8 cellular contexts compared by ENCODE assay signal in the genomic region with DNA sequence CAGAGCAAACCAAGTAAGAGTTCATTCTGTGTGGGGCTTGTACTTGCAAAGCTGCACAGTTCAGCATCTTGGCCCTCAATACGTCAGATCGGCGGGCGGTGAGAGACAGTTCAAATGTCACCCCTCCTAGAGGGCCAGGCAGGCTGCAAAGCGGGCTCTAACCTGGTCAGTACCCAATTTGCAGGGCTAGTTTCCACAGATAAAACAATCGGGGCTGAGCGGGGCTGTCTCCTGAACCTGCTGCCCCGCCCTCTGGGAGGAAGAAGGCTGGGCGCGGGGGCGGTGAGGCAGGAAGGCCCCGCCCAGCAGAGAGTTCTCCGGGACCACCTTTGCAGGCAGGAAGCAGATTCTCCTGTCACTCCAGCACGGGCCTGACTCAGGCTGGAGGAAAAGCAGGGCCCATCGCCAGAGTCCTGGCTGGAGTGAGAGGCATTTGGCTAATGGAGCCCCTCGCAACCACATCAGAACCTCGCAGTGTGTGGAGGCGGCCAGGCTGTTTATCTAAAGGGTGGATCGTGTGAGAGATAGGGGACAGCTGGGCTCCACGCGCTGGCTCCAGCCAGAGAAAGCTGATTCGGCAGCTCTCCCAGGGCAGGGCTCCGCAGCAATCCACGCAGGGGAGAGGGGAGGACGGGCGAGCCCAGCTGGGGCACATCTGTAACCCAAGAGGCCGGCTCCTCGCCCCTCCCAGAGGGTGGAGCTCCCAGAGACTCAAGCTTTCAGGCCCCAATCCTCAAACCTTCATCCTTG.
A peak's percentile ranks its signal among the peaks of the same experiment; 100 is the strongest.
DNase-seq lines count a peak whose midpoint lies in the region; ATAC-seq and TF ChIP-seq lines count a peak whose summit lies in the region.

No MANE protein-coding gene starts in this region.

- H3K9me3 ChIP-seq in naive thymus-derived CD4-positive, alpha-beta T cell (ENCODE audit: control insufficient read depth in 2 of 3, low read length in 3 of 3), result no peaks in the 10 kb centered on the region
- H3K9me3 ChIP-seq in stomach, result no peaks in the 10 kb centered on the region

- H3K4me1 Mint-ChIP-seq in naive thymus-derived CD4-positive, alpha-beta T cell, result peaks cover 25 to 51% (median 39%) of the 10 kb centered on the region in 7 donors

- peak overlapping the region; percentile 74 for H3K27ac ChIP-seq in naive thymus-derived CD4-positive, alpha-beta T cell (ENCODE audit: low read depth, low read length)
- peak overlapping the region; percentile 67 to 87 (median 79) for H3K27ac ChIP-seq in stomach

- WGBS in stomach, 5 donors, result 0 to 4% (median 2%) methylated on average over 17 to 28 of the region's 28 CpGs

- no peak for TF ChIP-seq POLR2A in erythroblast (IDR thresholded peaks at IDR 0.05; ENCODE audit: low read length)
- TF ChIP-seq POLR2A in stomach (IDR thresholded peaks at IDR 0.05), result no peak

- peaks cover 4 to 14% of the 10 kb centered on the region in 2 donors for H3K4me1 ChIP-seq in naive thymus-derived CD4-positive, alpha-beta T cell (ENCODE audit: control insufficient read depth in 2 of 2, insufficient read depth in 2 of 2, low read length in 2 of 2)
- H3K4me1 ChIP-seq in stomach, result peaks cover 16 to 26% (median 20%) of the 10 kb centered on the region in 4 donors

- TF ChIP-seq CTCF in stomach (IDR thresholded peaks at IDR 0.05), result no peak

- H3K36me3 Mint-ChIP-seq in naive thymus-derived CD4-positive, alpha-beta T cell, result no peaks in the 10 kb centered on the region

- peaks cover 0 to 40% (median 0%) of the 10 kb centered on the region in 5 donors for H3K27me3 Mint-ChIP-seq in naive thymus-derived CD4-positive, alpha-beta T cell

- no peak for TF ChIP-seq EP300 in stomach (IDR thresholded peaks at IDR 0.05)

- peak overlapping the region; percentile 82 to 96 (median 92) for H3K4me3 Mint-ChIP-seq in naive thymus-derived CD4-positive, alpha-beta T cell

- DNase-seq in NCI-H2107 treated with DMSO at 0.1 percent for 48 hours (lab: John Stamatoyannopoulos, UW; ENCODE audit: unreplicated experiment) (peak; percentile 6), NCI-H2107 (lab: John Stamatoyannopoulos, UW) (no peak), NCI-H526 treated with DMSO at 0.1 percent for 48 hours (lab: John Stamatoyannopoulos, UW) (peak; percentile 4), activated T-cell treated with anti-CD3 and anti-CD28 coated beads for 4 hours (peak; percentile 30), erythroblast (lab: John Stamatoyannopoulos, UW) (peak; percentile 79 to 88), stomach (peak; percentile 75)
- peak; percentile 29 to 61 (median 56) for DNase-seq in naive thymus-derived CD4-positive, alpha-beta T cell

- H3K27ac Mint-ChIP-seq in naive thymus-derived CD4-positive, alpha-beta T cell, result peak overlapping the region; percentile 74 to 97 (median 93)

- no peaks in the 10 kb centered on the region for H3K36me3 ChIP-seq in naive thymus-derived CD4-positive, alpha-beta T cell (ENCODE audit: control insufficient read depth in 2 of 3, insufficient read depth in 3 of 3, low read length in 3 of 3)
- H3K36me3 ChIP-seq in stomach, result no peaks in the 10 kb centered on the region

- H3K27me3 ChIP-seq in naive thymus-derived CD4-positive, alpha-beta T cell (ENCODE audit: control insufficient read depth in 2 of 2, insufficient read depth in 2 of 2, low read length in 2 of 2), result no peaks in the 10 kb centered on the region
- no peaks in the 10 kb centered on the region for H3K27me3 ChIP-seq in stomach

- H3K4me3 ChIP-seq in naive thymus-derived CD4-positive, alpha-beta T cell (ENCODE audit: low read length), result peak overlapping the region; percentile 90
- peak overlapping the region; percentile 36 to 52 (median 42) for H3K4me3 ChIP-seq in stomach

- peak; percentile 51 for ATAC-seq in HG02884 (IDR thresholded peaks at IDR 0.05; ENCODE audit: unreplicated experiment)
- ATAC-seq in naive thymus-derived CD4-positive, alpha-beta T cell, result peak; percentile 81

- intact Hi-C loops in naive thymus-derived CD4-positive, alpha-beta T cell (cut with micrococcal nuclease), result loop anchor here (1.0 to 5.0 kb wide), 4 partner anchors 8 to 112 kb away; no protein-coding TSS in a partner anchor
- intact Hi-C loops in stomach (cut with DNase I; ENCODE audit: low total_unique reads), result no loop called here

- CTCF ChIA-PET in naive thymus-derived CD4-positive, alpha-beta T cell (lab: Charles Lee), result interaction anchor here (0.7 to 1.1 kb wide), 5 partner anchors 8 to 366 kb away, joined by 3 to 5 read pairs (median 3); no protein-coding TSS in a partner anchor

- H3K9me3 Mint-ChIP-seq in naive thymus-derived CD4-positive, alpha-beta T cell, result peaks cover 0 to 3% (median 0%) of the 10 kb centered on the region in 11 donors

- POLR2A ChIA-PET in naive thymus-derived CD4-positive, alpha-beta T cell (lab: Charles Lee), result interaction anchor here (0.7 to 5.1 kb wide), 7 partner anchors 8 to 79 kb away, joined by 3 to 34 read pairs (median 7); no protein-coding TSS in a partner anchor
